ENCODE assay signal across 8 cellular contexts in genomic region chr22:50621948-50622722, GRCh38. TPM values are rescaled to one million over a fixed set of nuclear protein-coding genes. Genes with fewer than 3 reads are reported as not detected.
A peak's percentile ranks its signal among the peaks of the same experiment; 100 is the strongest.
DNase-seq lines count a peak whose midpoint lies in the region; ATAC-seq and TF ChIP-seq lines count a peak whose summit lies in the region.

No MANE protein-coding gene starts in this region.

- CTCF ChIA-PET in SK-N-SH (lab: Yijun Ruan, JAX) = interaction anchor here (1.2 to 2.9 kb wide), 14 partner anchors 7 to 389 kb away, joined by 3 to 22 read pairs (median 6); partner anchors contain the start of genes SCO2 and SYCE3

- H3K36me3 Mint-ChIP-seq in endothelial cell (ENCODE audit: low read depth, unreplicated experiment) = peaks cover 8% of the 10 kb centered on the region

- TF ChIP-seq CTCF in left ventricle myocardium inferior (IDR thresholded peaks at IDR 0.05; ENCODE audit: borderline replicate concordance) (no peak), right atrium auricular region (IDR thresholded peaks at IDR 0.05) (peak in 1 of 2 donors; percentile 17), SK-N-SH (IDR thresholded peaks at IDR 0.05) (peak; percentile 40), endothelial cell (IDR thresholded peaks at IDR 0.05; ENCODE audit: unreplicated experiment) (no peak), smooth muscle cell (IDR thresholded peaks at IDR 0.05; ENCODE audit: borderline replicate concordance, insufficient read depth, poor library complexity, severe bottlenecking) (no peak)

- H3K4me2 ChIP-seq in SK-N-SH = peak overlapping the region; percentile 79
- peak overlapping the region; percentile 61 for H3K4me2 ChIP-seq in smooth muscle cell

- peaks cover 42% of the 10 kb centered on the region for H3K4me1 ChIP-seq in left ventricle myocardium inferior
- H3K4me1 ChIP-seq in right atrium auricular region = peaks cover 0 to 39% of the 10 kb centered on the region in 2 donors
- H3K4me1 ChIP-seq in SK-N-SH (ENCODE audit: control insufficient read depth in 1 of 2, insufficient read depth in 2 of 2, low read depth in 1 of 2, low read length in 1 of 2) = peaks cover 0 to 22% of the 10 kb centered on the region in 2 experiments; a peak in 2 of 4 replicates
- H3K4me1 ChIP-seq in smooth muscle cell (ENCODE audit: low read depth) = peaks cover 8% of the 10 kb centered on the region

- H3K27me3 ChIP-seq in left ventricle myocardium inferior (ENCODE audit: low read depth) (no peaks in the 10 kb centered on the region), right atrium auricular region (no peaks in the 10 kb centered on the region), SK-N-SH (ENCODE audit: insufficient read depth) (no peaks in the 10 kb centered on the region), smooth muscle cell (ENCODE audit: low read depth) (no peaks in the 10 kb centered on the region)

- POLR2A ChIA-PET in SK-N-SH (lab: Yijun Ruan, JAX) = interaction anchor here (1.6 kb wide), 1 partner anchor 96 kb away, joined by 6 read pairs; the partner anchor contains the start of gene SCO2

- peaks cover 43% of the 10 kb centered on the region for H3K4me1 Mint-ChIP-seq in endothelial cell (ENCODE audit: unreplicated experiment)

- peak overlapping the region; percentile 61 for H3K4me3 ChIP-seq in left ventricle myocardium inferior
- H3K4me3 ChIP-seq in right atrium auricular region = no peak overlapping the region
- peak overlapping the region; percentile 12 to 61; a peak in 2 of 4 replicates for H3K4me3 ChIP-seq in SK-N-SH (ENCODE audit: low read depth in 2 of 2, low read length in 1 of 2)
- H3K4me3 ChIP-seq in smooth muscle cell = no peak overlapping the region

- H3K9me3 Mint-ChIP-seq in endothelial cell (ENCODE audit: unreplicated experiment) = no peaks in the 10 kb centered on the region

- DNase-seq in left ventricle myocardium inferior = no peak
- no peak for DNase-seq in right atrium auricular region (ENCODE audit: low spot score)
- peak; percentile 16 for DNase-seq in SK-N-SH
- DNase-seq in endothelial cell (ENCODE audit: low spot score) = no peak
- no peak for DNase-seq in smooth muscle cell (lab: John Stamatoyannopoulos, UW; ENCODE audit: unreplicated experiment)
- no peak for DNase-seq in GM19238 (ENCODE audit: insufficient read length, low spot score)
- no peak for DNase-seq in dermis blood vessel endothelial cell

- peak overlapping the region; percentile 80 for H3K27ac ChIP-seq in left ventricle myocardium inferior (replicated peaks)
- H3K27ac ChIP-seq in right atrium auricular region = no peak overlapping the region
- H3K27ac ChIP-seq in SK-N-SH (ENCODE audit: low read depth in 2 of 2, low read length in 1 of 2) = no peak overlapping the region
- H3K27ac ChIP-seq in smooth muscle cell (ENCODE audit: low read depth) = no peak overlapping the region

- peak overlapping the region; percentile 87 for H3K27ac Mint-ChIP-seq in endothelial cell (ENCODE audit: unreplicated experiment)

- TF ChIP-seq RAD21 in SK-N-SH (IDR thresholded peaks at IDR 0.05; ENCODE audit: low read length) = no peak

- ATAC-seq in GM21390 (IDR thresholded peaks at IDR 0.05; ENCODE audit: unreplicated experiment) = no peak

- H3K9me2 ChIP-seq in SK-N-SH = no peaks in the 10 kb centered on the region

- TF ChIP-seq EP300 in SK-N-SH (IDR thresholded peaks at IDR 0.05; ENCODE audit: borderline replicate concordance in 1 of 2, low read depth in 1 of 2, low read length in 1 of 2) = no peak

- H3K9me3 ChIP-seq in left ventricle myocardium inferior (replicated peaks) (no peaks in the 10 kb centered on the region), right atrium auricular region (no peaks in the 10 kb centered on the region), SK-N-SH (no peaks in the 10 kb centered on the region), smooth muscle cell (replicated peaks; ENCODE audit: low read depth) (no peaks in the 10 kb centered on the region)

- no peak overlapping the region for H3K9ac ChIP-seq in SK-N-SH
- no peak overlapping the region for H3K9ac ChIP-seq in smooth muscle cell (ENCODE audit: low read depth)

- H3F3A ChIP-seq in SK-N-SH (replicated peaks; ENCODE audit: insufficient read depth) (peaks cover 5% of the 10 kb centered on the region), smooth muscle cell (ENCODE audit: low read depth) (peaks cover 9% of the 10 kb centered on the region)

- peak overlapping the region; percentile 62 for H3K4me3 Mint-ChIP-seq in endothelial cell (ENCODE audit: unreplicated experiment)

- H3K36me3 ChIP-seq in left ventricle myocardium inferior (peaks cover 10% of the 10 kb centered on the region), right atrium auricular region (no peaks in the 10 kb centered on the region), SK-N-SH (replicated peaks in 1 of 2; ENCODE audit: control insufficient read depth in 1 of 2, insufficient read depth in 2 of 2, low read length in 1 of 2) (peaks cover 0 to 6% of the 10 kb centered on the region in 2 experiments), smooth muscle cell (ENCODE audit: low read depth) (no peaks in the 10 kb centered on the region)

- H2AFZ ChIP-seq in SK-N-SH (ENCODE audit: low read depth) (no peak overlapping the region), smooth muscle cell (ENCODE audit: low read depth) (no peak overlapping the region)

- H3K79me2 ChIP-seq in SK-N-SH (ENCODE audit: insufficient read depth) (peaks cover 4% of the 10 kb centered on the region; the same call in 1 of the 2 replicates), smooth muscle cell (ENCODE audit: low read depth) (no peaks in the 10 kb centered on the region)

- WGBS in SK-N-SH (ENCODE audit: low lambda C conversion rate) = 41% methylated on average over 18 of the region's 18 CpGs
- WGBS in smooth muscle cell (ENCODE audit: low lambda C conversion rate) = 60% methylated on average over 18 of the region's 18 CpGs

- H3K27me3 Mint-ChIP-seq in endothelial cell (ENCODE audit: unreplicated experiment) = peaks cover 9% of the 10 kb centered on the region

- H4K20me1 ChIP-seq in SK-N-SH (ENCODE audit: insufficient read depth) (no peaks in the 10 kb centered on the region), smooth muscle cell (ENCODE audit: low read depth) (no peaks in the 10 kb centered on the region)

- intact Hi-C loops in left ventricle myocardium inferior (cut with micrococcal nuclease) = no loop called here

TF ChIP-seq in SK-N-SH, 30 proteins besides CTCF, POLR2A, EP300 and RAD21 (continues in another document):
- TF ChIP-seq TEAD4 (IDR thresholded peaks at IDR 0.05; ENCODE audit: borderline replicate concordance, insufficient read depth) (no peak), GABPA (IDR thresholded peaks at IDR 0.05; ENCODE audit: low read depth) (no peak), SIN3A (IDR thresholded peaks at IDR 0.05; ENCODE audit: borderline replicate concordance, low read depth, low read length) (no peak), PBX3 (IDR thresholded peaks at IDR 0.05) (no peak)

RNA-seq across cellular contexts. Expression of gene ARSA, which starts 5.8 kb away (rescaled TPM):
- 23.5 TPM for total RNA-seq in left ventricle myocardium inferior
- total RNA-seq in right atrium auricular region = 10 to 100 TPM; 30.7 to 38.9 TPM
- polyA plus RNA-seq in SK-N-SH (2012; rRNA removed) = 34.2 and 34.4 TPM in 2 replicates
- 8.7 and 14.7 TPM in 2 replicates for polyA plus RNA-seq in SK-N-SH (2012; cell fraction: cytosol; rRNA removed)
- polyA plus RNA-seq in SK-N-SH (2012; cell fraction: nucleus; rRNA removed) = 200 and 287 TPM in 2 replicates
- 59.6 TPM for total RNA-seq in endothelial cell (ENCODE audit: unreplicated experiment)
- total RNA-seq in smooth muscle cell = 16.6 and 19.9 TPM in 2 replicates
- polyA plus RNA-seq in smooth muscle cell = 16.6 and 17.7 TPM in 2 replicates
- 24.0 and 30.6 TPM in 2 replicates for total RNA-seq in dermis blood vessel endothelial cell

RNA-seq across cellular contexts. Expression of gene MAPK8IP2, which starts 21.5 kb away (rescaled TPM):
- total RNA-seq in left ventricle myocardium inferior = 0.33 TPM
- under 1 TPM; 0.26 to 0.71 TPM for total RNA-seq in right atrium auricular region
- polyA plus RNA-seq in SK-N-SH (2012; rRNA removed) = 2.3 and 2.7 TPM in 2 replicates
- polyA plus RNA-seq in SK-N-SH (2012; cell fraction: cytosol; rRNA removed) = 1.1 and 2.0 TPM in 2 replicates
- polyA plus RNA-seq in SK-N-SH (2012; cell fraction: nucleus; rRNA removed) = 4.6 and 5.0 TPM in 2 replicates
- 0.69 TPM for total RNA-seq in endothelial cell (ENCODE audit: unreplicated experiment)
- total RNA-seq in smooth muscle cell = 0.63 TPM in 2 replicates
- polyA plus RNA-seq in smooth muscle cell = 1.2 and 1.5 TPM in 2 replicates
- total RNA-seq in dermis blood vessel endothelial cell = 0.34 and 0.51 TPM in 2 replicates

RNA-seq across cellular contexts. Expression of gene CHKB, which starts 39.5 kb away (rescaled TPM):
- 36.0 TPM for total RNA-seq in left ventricle myocardium inferior
- 10 to 100 TPM; 25.1 to 29.5 TPM for total RNA-seq in right atrium auricular region
- polyA plus RNA-seq in SK-N-SH (2012; rRNA removed) = 39.6 and 57.4 TPM in 2 replicates
- polyA plus RNA-seq in SK-N-SH (2012; cell fraction: cytosol; rRNA removed) = 10.7 and 14.1 TPM in 2 replicates
- 329 and 374 TPM in 2 replicates for polyA plus RNA-seq in SK-N-SH (2012; cell fraction: nucleus; rRNA removed)
- total RNA-seq in endothelial cell (ENCODE audit: unreplicated experiment) = 94.6 TPM
- total RNA-seq in smooth muscle cell = 33.6 and 35.2 TPM in 2 replicates
- 62.8 and 64.8 TPM in 2 replicates for polyA plus RNA-seq in smooth muscle cell
- total RNA-seq in dermis blood vessel endothelial cell = 34.9 and 50.4 TPM in 2 replicates

RNA-seq across cellular contexts. Expression of gene CPT1B, which starts 43.9 kb away (rescaled TPM):
- total RNA-seq in left ventricle myocardium inferior = 394 TPM
- 100 to 1,000 TPM; 184 to 281 TPM for total RNA-seq in right atrium auricular region
- 33.2 and 40.4 TPM in 2 replicates for polyA plus RNA-seq in SK-N-SH (2012; rRNA removed)
- 5.1 and 6.8 TPM in 2 replicates for polyA plus RNA-seq in SK-N-SH (2012; cell fraction: cytosol; rRNA removed)
- polyA plus RNA-seq in SK-N-SH (2012; cell fraction: nucleus; rRNA removed) = 298 and 342 TPM in 2 replicates
- total RNA-seq in endothelial cell (ENCODE audit: unreplicated experiment) = 89.0 TPM
- 13.1 and 19.3 TPM in 2 replicates for total RNA-seq in smooth muscle cell
- 20.7 and 38.3 TPM in 2 replicates for polyA plus RNA-seq in smooth muscle cell
- 7.5 and 16.3 TPM in 2 replicates for total RNA-seq in dermis blood vessel endothelial cell

RNA-seq across cellular contexts. Expression of gene SHANK3, which starts 50.5 kb away (rescaled TPM):
- 23.1 TPM for total RNA-seq in left ventricle myocardium inferior
- total RNA-seq in right atrium auricular region = 10 to 100 TPM in 1 of 2 donors, 1 to 10 TPM in 1; 8.2 to 12.3 TPM
- 0.88 and 1.5 TPM in 2 replicates for polyA plus RNA-seq in SK-N-SH (2012; rRNA removed)
- polyA plus RNA-seq in SK-N-SH (2012; cell fraction: cytosol; rRNA removed) = 0.62 and 1.1 TPM in 2 replicates
- polyA plus RNA-seq in SK-N-SH (2012; cell fraction: nucleus; rRNA removed) = 4.6 and 4.7 TPM in 2 replicates
- total RNA-seq in endothelial cell (ENCODE audit: unreplicated experiment) = 223 TPM
- 1.3 and 2.0 TPM in 2 replicates for total RNA-seq in smooth muscle cell
- 1.6 and 1.9 TPM in 2 replicates for polyA plus RNA-seq in smooth muscle cell
- 33.0 and 42.7 TPM in 2 replicates for total RNA-seq in dermis blood vessel endothelial cell

Comparison
In these comparisons a context has a peak if more than half of its experiments do, and no peak if none do; other contexts are left out.
1. H3K4me3 ChIP-seq: peak in left ventricle myocardium inferior (single experiment) and SK-N-SH (2 of 2); none in right atrium auricular region (0 of 2) and smooth muscle cell (single experiment).